ENCODE assay signal across 7 cellular contexts in genomic region chr2:112034924-112035323, GRCh38.
"Had no signal": no experiment of that assay in that cellular context is flagged by ENCODE, and none has a peak within 500 bp of the region (broad histone marks: within the 10 kb centered on the region; RNA-seq: fewer than 3 reads in every experiment).

No MANE protein-coding gene starts in this region.

- H3K27ac ChIP-seq: GM23248 had no signal

- H3K9me3 ChIP-seq: HAP-1 had no signal

- H2AFZ ChIP-seq: GM23248 had no signal

- H3K4me3 ChIP-seq: GM23248, HAP-1 had no signal

- DNase-seq: GM23248, GOT3, H7, HFFc6, KG1 had no signal

- H3K9ac ChIP-seq: GM23248 had no signal

- H3K36me3 ChIP-seq: HAP-1 had no signal

- FAIRE-seq: HTR-8/SVneo had no signal
